In genomic region chrX:33014086-33014485, GRCh38 we compare ENCODE assay signal across 9 cellular contexts.
"Had no signal": no experiment of that assay in that cellular context is flagged by ENCODE, and none has a peak within 500 bp of the region (broad histone marks: within the 10 kb centered on the region; RNA-seq: fewer than 3 reads in every experiment).

No MANE protein-coding gene starts in this region.

- ATAC-seq: GM23338, HCT116 had no signal

- H3K4me1 ChIP-seq: HAP-1 had no signal

- H3K4me3 ChIP-seq: GM23248, GM23338, HAP-1 had no signal

- H3K9me3 ChIP-seq: HAP-1 had no signal

- H3K36me3 ChIP-seq: HAP-1 had no signal

- H3K27ac ChIP-seq: GM23248 had no signal

- DNase-seq: GM23248, GOT3, H7, H9, HCEC 1CT, HFFc6 had no signal
